8 cellular contexts compared by ENCODE assay signal in genomic region chrX:153507484-153508178, GRCh38. TPM values are rescaled to one million over a fixed set of nuclear protein-coding genes. Genes with fewer than 3 reads are reported as not detected.
A peak's percentile ranks its signal among the peaks of the same experiment; 100 is the strongest.
DNase-seq lines count a peak whose midpoint lies in the region; ATAC-seq, FAIRE-seq and TF ChIP-seq lines count a peak whose summit lies in the region.

No MANE protein-coding gene starts in this region.

- no peaks in the 10 kb centered on the region for H3K36me3 ChIP-seq in HepG2 (replicated peaks in 1 of 2; ENCODE audit: control insufficient read depth in 1 of 2, insufficient read depth in 2 of 2, low read length in 2 of 2)

- H3K4me1 Mint-ChIP-seq in activated CD4-positive, alpha-beta T cell treated with anti-CD3 and anti-CD28 coated beads, Interleukin-2, amount 10 ng/mL, durations not matched to agents 24 days and 14 days = no peaks in the 10 kb centered on the region

- FAIRE-seq in HepG2 (lab: Jason Lieb, UNC) = peak; percentile 26

- TF ChIP-seq EP300 in HepG2 (IDR thresholded peaks at IDR 0.05; ENCODE audit: low read depth in 2 of 2, low read length in 2 of 2) (no peak), HepG2 (CRISPR knock-in tag; IDR thresholded peaks at IDR 0.05; ENCODE audit: borderline replicate concordance) (no peak)

- H3K9me3 ChIP-seq in HepG2 (ENCODE audit: low read length) = no peaks in the 10 kb centered on the region

- H3K27ac ChIP-seq in HepG2 (ENCODE audit: extremely low read length, insufficient read depth, low read length) = no peak overlapping the region

- no peaks in the 10 kb centered on the region for H3K27me3 Mint-ChIP-seq in activated CD4-positive, alpha-beta T cell treated with anti-CD3 and anti-CD28 coated beads, Interleukin-2, amount 10 ng/mL, durations not matched to agents 24 days and 14 days

- no peak overlapping the region for H3K4me2 ChIP-seq in HepG2 (ENCODE audit: low read depth, low read length)

- no peak for TF ChIP-seq POLR2A in HepG2 (IDR thresholded peaks at IDR 0.05; ENCODE audit: insufficient read depth in 1 of 2, low read depth in 2 of 2, low read length in 2 of 2)

- WGBS in HepG2 (ENCODE audit: low lambda C conversion rate) = 33% methylated on average over 3 of the region's 19 CpGs

- no peak overlapping the region for H3K27ac Mint-ChIP-seq in activated CD4-positive, alpha-beta T cell treated with anti-CD3 and anti-CD28 coated beads, Interleukin-2, amount 10 ng/mL, durations not matched to agents 24 days and 14 days

- H3K9ac ChIP-seq in HepG2 (ENCODE audit: insufficient read depth, low read depth, low read length) = no peak overlapping the region

- H3K79me2 ChIP-seq in HepG2 (ENCODE audit: insufficient read depth, low read length) = no peaks in the 10 kb centered on the region

- no peaks in the 10 kb centered on the region for H3K27me3 ChIP-seq in HepG2 (ENCODE audit: control insufficient read depth in 1 of 2, insufficient read depth in 2 of 2, low read length in 2 of 2)

- H3K9me3 Mint-ChIP-seq in activated CD4-positive, alpha-beta T cell treated with anti-CD3 and anti-CD28 coated beads, Interleukin-2, amount 10 ng/mL, durations not matched to agents 24 days and 14 days = no peaks in the 10 kb centered on the region

- ATAC-seq in GM18868 (IDR thresholded peaks at IDR 0.05; ENCODE audit: unreplicated experiment) (peak; percentile 93), HG03108 (IDR thresholded peaks at IDR 0.05; ENCODE audit: unreplicated experiment) (peak; percentile 88), HepG2 (peak; percentile 96)

- no peaks in the 10 kb centered on the region for H3K4me1 ChIP-seq in HepG2 (ENCODE audit: insufficient read depth, low read length)

- peak; percentile 76 for TF ChIP-seq CTCF in choroid plexus epithelial cell (conservative IDR thresholded peaks at IDR 0.05; ENCODE audit: low read depth, low read length)
- TF ChIP-seq CTCF in HepG2 (CRISPR knock-in tag; IDR thresholded peaks at IDR 0.05) = peak; percentile 94

- peak; percentile 87 for TF ChIP-seq RAD21 in HepG2 (CRISPR knock-in tag; IDR thresholded peaks at IDR 0.05)

- POLR2A ChIA-PET in HepG2 (lab: Yijun Ruan, JAX) = no interaction called here

- no peaks in the 10 kb centered on the region for H4K20me1 ChIP-seq in HepG2 (ENCODE audit: insufficient read depth, low read length)

- no peak overlapping the region for H3K4me3 ChIP-seq in choroid plexus epithelial cell (ENCODE audit: low read depth, low read length)
- no peak overlapping the region for H3K4me3 ChIP-seq in HepG2 (replicated peaks in 1 of 3; ENCODE audit: insufficient read depth in 1 of 3, low read depth in 2 of 3, low read length in 3 of 3)

- H2AFZ ChIP-seq in HepG2 (ENCODE audit: low read length) = no peak overlapping the region

- no peak overlapping the region for H3K4me3 Mint-ChIP-seq in activated CD4-positive, alpha-beta T cell treated with anti-CD3 and anti-CD28 coated beads, Interleukin-2, amount 10 ng/mL, durations not matched to agents 24 days and 14 days

- BruUV-seq in HepG2 (replicated peaks; lab: Mats Ljungman, UMichigan) = no TSS peak

- in situ Hi-C loops in HepG2 (cut with HindIII; ENCODE audit: extremely low pct_ligation_motif_present, low pct_unique_long_range_greater_than_20kb) = loop anchor here (5.0 to 10.0 kb wide), 2 partner anchors 35 to 53 kb away; partner anchors contain the start of gene HAUS7

- intact Hi-C loops in activated CD4-positive, alpha-beta T cell treated with anti-CD3 and anti-CD28 coated beads, Interleukin-2, amount 10 ng/mL, durations not matched to agents 24 days and 14 days (cut with micrococcal nuclease) = loop anchor here (1.0 kb wide), 4 partner anchors 36 to 566 kb away; no protein-coding TSS in a partner anchor
- intact Hi-C loops in HepG2 (cut with micrococcal nuclease; ENCODE audit: unreplicated experiment) = loop anchor here (1.0 kb wide), 2 partner anchors 36 to 46 kb away; no protein-coding TSS in a partner anchor

- no peaks in the 10 kb centered on the region for H3K36me3 Mint-ChIP-seq in activated CD4-positive, alpha-beta T cell treated with anti-CD3 and anti-CD28 coated beads, Interleukin-2, amount 10 ng/mL, durations not matched to agents 24 days and 14 days (ENCODE audit: low read depth)

- DNase-seq in AML-193 (lab: John Stamatoyannopoulos, UW) (peak; percentile 22 to 36), NCI-H446 treated with DMSO at 0.1 percent for 48 hours (lab: John Stamatoyannopoulos, UW) (peak; percentile 57), choroid plexus epithelial cell (ENCODE audit: low read depth) (peak; percentile 76), HepG2 (ENCODE audit: low spot score) (peak; percentile 27)
- DNase-seq in activated CD4-positive, alpha-beta T cell treated with anti-CD3 and anti-CD28 coated beads, Interleukin-2, amount 10 ng/mL, durations not matched to agents 24 days and 14 days = peak; percentile 94
- peak; percentile 63 to 74 (median 69) for DNase-seq in stimulated activated CD4-positive, alpha-beta T cell treated with anti-CD3 and anti-CD28 coated beads, TNF-alpha, amount 100 ng/mL, for 24 hours (ENCODE audit: low read depth in 3 of 3)

- CTCF ChIA-PET in HepG2 (lab: Yijun Ruan, JAX; ENCODE audit: low intra/inter-chr PET ratio, low total read pairs) = interaction anchor here (0.9 to 2.6 kb wide), 4 partner anchors 37 to 566 kb away, joined by 4 to 20 read pairs (median 12); partner anchors contain the start of gene HAUS7

RNA-seq across cellular contexts. Expression of gene ATP2B3, which starts 9.8 kb away (rescaled TPM):
- total RNA-seq in activated CD4-positive, alpha-beta T cell treated with anti-CD3 and anti-CD28 coated beads, Interleukin-2, amount 10 ng/mL, durations not matched to agents 24 days and 14 days = not detected in 2 replicates
- not detected in 2 replicates for total RNA-seq in HepG2 (2016; rRNA removed; fragmentation: Illumina TruSeq; extraction: Trizol)
- not detected in 2 replicates for total RNA-seq in HepG2 (2016; cell fraction: cytosol; rRNA removed; fragmentation: Illumina TruSeq; extraction: Trizol; ENCODE audit: low read depth)
- total RNA-seq in HepG2 (2016; cell fraction: insoluble cytoplasmic fraction; rRNA removed; fragmentation: Illumina TruSeq; extraction: Trizol) = not detected in 2 replicates
- total RNA-seq in HepG2 (2016; cell fraction: membrane; rRNA removed; fragmentation: Illumina TruSeq; extraction: Trizol) = not detected in 2 replicates
- total RNA-seq in HepG2 (2016; cell fraction: nucleus; rRNA removed; fragmentation: Illumina TruSeq; extraction: Trizol) = not detected in 2 replicates
- polyA plus RNA-seq in HepG2 (2011; rRNA removed) = not detected in 2 replicates
- polyA plus RNA-seq in HepG2 (2011; cell fraction: cytosol; rRNA removed) = not detected in 2 replicates
- polyA plus RNA-seq in HepG2 (2011; cell fraction: nucleus; rRNA removed) = not detected in 2 replicates
- not detected in 2 replicates for polyA plus RNA-seq in HepG2 (2012)
- polyA plus RNA-seq in HepG2 (2016; cell fraction: cytosol; fragmentation: Illumina TruSeq; extraction: Trizol; ENCODE audit: low read depth) = not detected in 2 replicates
- polyA plus RNA-seq in HepG2 (2016; cell fraction: insoluble cytoplasmic fraction; fragmentation: Illumina TruSeq; extraction: Trizol; ENCODE audit: low read depth) = not detected in 2 replicates
- polyA plus RNA-seq in HepG2 (2016; cell fraction: membrane; fragmentation: Illumina TruSeq; extraction: Trizol; ENCODE audit: low read depth) = not detected in 2 replicates
- not detected in 2 replicates for polyA plus RNA-seq in HepG2 (2016; cell fraction: nucleus; fragmentation: Illumina TruSeq; extraction: Trizol; ENCODE audit: insufficient read depth, low read depth)
- not detected in 2 replicates for polyA minus RNA-seq in HepG2 (2011; rRNA and poly(A)+ RNA removed; ENCODE audit: low replicate concordance)
- not detected in 2 replicates for polyA minus RNA-seq in HepG2 (2011; cell fraction: cytosol; rRNA and poly(A)+ RNA removed)
- polyA minus RNA-seq in HepG2 (2011; cell fraction: nucleus; rRNA and poly(A)+ RNA removed) = not detected in 2 replicates

RNA-seq across cellular contexts. Expression of gene BGN, which starts 12.9 kb away (rescaled TPM):
- total RNA-seq in activated CD4-positive, alpha-beta T cell treated with anti-CD3 and anti-CD28 coated beads, Interleukin-2, amount 10 ng/mL, durations not matched to agents 24 days and 14 days = not detected in 2 replicates
- total RNA-seq in HepG2 (2016; rRNA removed; fragmentation: Illumina TruSeq; extraction: Trizol) = 0.18 TPM in 1 of 2 replicates, not detected in the other
- total RNA-seq in HepG2 (2016; cell fraction: cytosol; rRNA removed; fragmentation: Illumina TruSeq; extraction: Trizol; ENCODE audit: low read depth) = not detected in 2 replicates
- 0.19 TPM in 1 of 2 replicates, not detected in the other for total RNA-seq in HepG2 (2016; cell fraction: insoluble cytoplasmic fraction; rRNA removed; fragmentation: Illumina TruSeq; extraction: Trizol)
- 0.06 and 0.21 TPM in 2 replicates for total RNA-seq in HepG2 (2016; cell fraction: membrane; rRNA removed; fragmentation: Illumina TruSeq; extraction: Trizol)
- total RNA-seq in HepG2 (2016; cell fraction: nucleus; rRNA removed; fragmentation: Illumina TruSeq; extraction: Trizol) = 0.25 and 0.85 TPM in 2 replicates
- polyA plus RNA-seq in HepG2 (2011; rRNA removed) = 0.40 and 0.63 TPM in 2 replicates
- 0.28 and 0.54 TPM in 2 replicates for polyA plus RNA-seq in HepG2 (2011; cell fraction: cytosol; rRNA removed)
- 0.54 and 0.85 TPM in 2 replicates for polyA plus RNA-seq in HepG2 (2011; cell fraction: nucleus; rRNA removed)
- polyA plus RNA-seq in HepG2 (2012) = 1.5 and 1.9 TPM in 2 replicates
- 0.10 and 0.11 TPM in 2 replicates for polyA plus RNA-seq in HepG2 (2016; cell fraction: cytosol; fragmentation: Illumina TruSeq; extraction: Trizol; ENCODE audit: low read depth)
- polyA plus RNA-seq in HepG2 (2016; cell fraction: insoluble cytoplasmic fraction; fragmentation: Illumina TruSeq; extraction: Trizol; ENCODE audit: low read depth) = 0.26 TPM in 1 of 2 replicates, not detected in the other
- polyA plus RNA-seq in HepG2 (2016; cell fraction: membrane; fragmentation: Illumina TruSeq; extraction: Trizol; ENCODE audit: low read depth) = 0.49 and 1.0 TPM in 2 replicates
- polyA plus RNA-seq in HepG2 (2016; cell fraction: nucleus; fragmentation: Illumina TruSeq; extraction: Trizol; ENCODE audit: insufficient read depth, low read depth) = 0.98 and 1.4 TPM in 2 replicates
- polyA minus RNA-seq in HepG2 (2011; rRNA and poly(A)+ RNA removed; ENCODE audit: low replicate concordance) = 1.3 TPM in 1 of 2 replicates, not detected in the other
- 0.99 and 1.3 TPM in 2 replicates for polyA minus RNA-seq in HepG2 (2011; cell fraction: cytosol; rRNA and poly(A)+ RNA removed)
- 0.37 and 0.77 TPM in 2 replicates for polyA minus RNA-seq in HepG2 (2011; cell fraction: nucleus; rRNA and poly(A)+ RNA removed)

RNA-seq across cellular contexts. Expression of gene HAUS7, which starts 37.3 kb away (rescaled TPM):
- 75.7 and 79.4 TPM in 2 replicates for total RNA-seq in activated CD4-positive, alpha-beta T cell treated with anti-CD3 and anti-CD28 coated beads, Interleukin-2, amount 10 ng/mL, durations not matched to agents 24 days and 14 days
- 42.4 and 52.1 TPM in 2 replicates for total RNA-seq in HepG2 (2016; rRNA removed; fragmentation: Illumina TruSeq; extraction: Trizol)
- total RNA-seq in HepG2 (2016; cell fraction: cytosol; rRNA removed; fragmentation: Illumina TruSeq; extraction: Trizol; ENCODE audit: low read depth) = 11.6 and 12.0 TPM in 2 replicates
- 39.2 and 51.8 TPM in 2 replicates for total RNA-seq in HepG2 (2016; cell fraction: insoluble cytoplasmic fraction; rRNA removed; fragmentation: Illumina TruSeq; extraction: Trizol)
- 14.9 and 17.2 TPM in 2 replicates for total RNA-seq in HepG2 (2016; cell fraction: membrane; rRNA removed; fragmentation: Illumina TruSeq; extraction: Trizol)
- total RNA-seq in HepG2 (2016; cell fraction: nucleus; rRNA removed; fragmentation: Illumina TruSeq; extraction: Trizol) = 18.7 and 21.6 TPM in 2 replicates
- 9.1 and 10.9 TPM in 2 replicates for polyA plus RNA-seq in HepG2 (2011; rRNA removed)
- polyA plus RNA-seq in HepG2 (2011; cell fraction: cytosol; rRNA removed) = 9.4 and 15.2 TPM in 2 replicates
- polyA plus RNA-seq in HepG2 (2011; cell fraction: nucleus; rRNA removed) = 19.4 and 23.3 TPM in 2 replicates
- 8.2 and 11.4 TPM in 2 replicates for polyA plus RNA-seq in HepG2 (2012)
- 6.9 and 7.7 TPM in 2 replicates for polyA plus RNA-seq in HepG2 (2016; cell fraction: cytosol; fragmentation: Illumina TruSeq; extraction: Trizol; ENCODE audit: low read depth)
- 32.6 and 41.1 TPM in 2 replicates for polyA plus RNA-seq in HepG2 (2016; cell fraction: insoluble cytoplasmic fraction; fragmentation: Illumina TruSeq; extraction: Trizol; ENCODE audit: low read depth)
- polyA plus RNA-seq in HepG2 (2016; cell fraction: membrane; fragmentation: Illumina TruSeq; extraction: Trizol; ENCODE audit: low read depth) = 10.1 and 11.1 TPM in 2 replicates
- 35.1 and 45.0 TPM in 2 replicates for polyA plus RNA-seq in HepG2 (2016; cell fraction: nucleus; fragmentation: Illumina TruSeq; extraction: Trizol; ENCODE audit: insufficient read depth, low read depth)
- 18.6 and 73.7 TPM in 2 replicates for polyA minus RNA-seq in HepG2 (2011; rRNA and poly(A)+ RNA removed; ENCODE audit: low replicate concordance)
- polyA minus RNA-seq in HepG2 (2011; cell fraction: cytosol; rRNA and poly(A)+ RNA removed) = 5.5 and 7.6 TPM in 2 replicates
- polyA minus RNA-seq in HepG2 (2011; cell fraction: nucleus; rRNA and poly(A)+ RNA removed) = 3.6 and 9.3 TPM in 2 replicates

Comparison
In these comparisons a context has a peak if more than half of its experiments do, and no peak if none do; other contexts are left out.
1. DNase-seq: peak in every context shown above with its lines; median percentile 94 in activated CD4-positive, alpha-beta T cell treated with anti-CD3 and anti-CD28 coated beads, Interleukin-2, amount 10 ng/mL, durations not matched to agents 24 days and 14 days; 76 in choroid plexus epithelial cell; 69 in stimulated activated CD4-positive, alpha-beta T cell treated with anti-CD3 and anti-CD28 coated beads, TNF-alpha, amount 100 ng/mL, for 24 hours; 57 in NCI-H446 treated with DMSO at 0.1 percent for 48 hours; 29 in AML-193; 27 in HepG2.